16 cellular contexts compared by ENCODE assay signal in genomic region chr5:113749334-113749733, GRCh38.
A peak's percentile ranks its signal among the peaks of the same experiment; 100 is the strongest.
DNase-seq lines count a peak whose midpoint lies in the region; ATAC-seq, FAIRE-seq and TF ChIP-seq lines count a peak whose summit lies in the region.
"Had no signal": no experiment of that assay in that cellular context is flagged by ENCODE, and none has a peak within 500 bp of the region (broad histone marks: within the 10 kb centered on the region; RNA-seq: fewer than 3 reads in every experiment).

No MANE protein-coding gene starts in this region.

- no peaks in the 10 kb centered on the region for H3K36me3 Mint-ChIP-seq in chondrocyte (ENCODE audit: low read depth)

- H3K79me2 ChIP-seq in hepatocyte, result no peaks in the 10 kb centered on the region
- no peaks in the 10 kb centered on the region for H3K79me2 ChIP-seq in mesendoderm (ENCODE audit: control insufficient read depth, insufficient read depth, low read length)

- H3K4me1 ChIP-seq in RWPE2 (ENCODE audit: insufficient read depth, poor library complexity, severe bottlenecking) (peaks cover 13% of the 10 kb centered on the region), hepatocyte (ENCODE audit: insufficient read depth) (no peaks in the 10 kb centered on the region), mesendoderm (ENCODE audit: control insufficient read depth, low read depth, low read length) (no peaks in the 10 kb centered on the region), small intestine (ENCODE audit: control insufficient read depth in 2 of 2, insufficient read depth in 1 of 2, low read depth in 1 of 2, low read length in 1 of 2) (no peaks in the 10 kb centered on the region)
- H3K4me1 ChIP-seq: Caco-2 had no signal

- no peak overlapping the region for H3K4ac ChIP-seq in mesendoderm (ENCODE audit: low read depth, low read length)

- H3K4me1 Mint-ChIP-seq in chondrocyte (ENCODE audit: low read depth), result no peaks in the 10 kb centered on the region

- ATAC-seq in RWPE2 (ENCODE audit: low read depth), result peak; percentile 46; the same call in 2 of the 3 replicates

- in situ Hi-C loops in GM13977 (cut with MboI; ENCODE audit: low pct_unique_long_range_greater_than_20kb, low sequenced_read_pairs, unreplicated experiment), result no loop called here

- H3K4me3 ChIP-seq in RWPE2 (ENCODE audit: severe bottlenecking) (no peak overlapping the region), hepatocyte (no peak overlapping the region), mesendoderm (ENCODE audit: low read length) (no peak overlapping the region), small intestine (ENCODE audit: low read depth in 1 of 2, low read length in 2 of 2) (no peak overlapping the region)

- H3K9me2 ChIP-seq in hepatocyte (replicated peaks; ENCODE audit: insufficient read depth), result no peaks in the 10 kb centered on the region

- no peak overlapping the region for H2AFZ ChIP-seq in hepatocyte

- H3K27ac Mint-ChIP-seq in chondrocyte (ENCODE audit: unreplicated experiment), result no peak overlapping the region

- H3K9me3 ChIP-seq in RWPE2 (ENCODE audit: severe bottlenecking) (no peaks in the 10 kb centered on the region), hepatocyte (ENCODE audit: low read depth) (no peaks in the 10 kb centered on the region), small intestine (ENCODE audit: control insufficient read depth, low read depth) (no peaks in the 10 kb centered on the region)

- TF ChIP-seq CTCF in RWPE2 (IDR thresholded peaks at IDR 0.05; ENCODE audit: poor library complexity, severe bottlenecking) (no peak), hepatocyte (IDR thresholded peaks at IDR 0.05; ENCODE audit: poor library complexity) (no peak), chondrocyte (IDR thresholded peaks at IDR 0.05) (no peak), GM13977 (IDR thresholded peaks at IDR 0.05; ENCODE audit: extremely low read depth, insufficient read depth, missing control alignments) (no peak)

- H4K8ac ChIP-seq in mesendoderm (ENCODE audit: low read depth, low read length), result no peak overlapping the region

- H3K36me3 ChIP-seq in RWPE2 (ENCODE audit: low read depth) (no peaks in the 10 kb centered on the region), hepatocyte (replicated peaks; ENCODE audit: insufficient read depth, low read depth) (no peaks in the 10 kb centered on the region), mesendoderm (ENCODE audit: control insufficient read depth, insufficient read depth, low read length) (no peaks in the 10 kb centered on the region), small intestine (ENCODE audit: control insufficient read depth in 2 of 2, insufficient read depth in 2 of 2, low read length in 2 of 2) (no peaks in the 10 kb centered on the region)

- H3K56ac ChIP-seq in mesendoderm (ENCODE audit: low read length), result no peak overlapping the region

- H2BK120ac ChIP-seq in mesendoderm (ENCODE audit: low read depth, low read length), result no peak overlapping the region

- DNase-seq in DMS53 treated with DMSO at 0.1 percent for 48 hours (lab: John Stamatoyannopoulos, UW; ENCODE audit: unreplicated experiment) (peak; percentile 38), RWPE2 (ENCODE audit: low spot score) (no peak), hepatocyte (ENCODE audit: low spot score) (no peak), mesendoderm (peak; percentile 87), small intestine (no peak), chondrocyte (ENCODE audit: low spot score) (no peak), GM13977 (ENCODE audit: low spot score) (no peak)
- no peak for DNase-seq in effector CD4-positive, alpha-beta T cell
- DNase-seq: Caco-2, DMS79, KBM-7, NCI-H1092, NCI-H1694 treated with DMSO at 0.1 percent for 48 hours, NCI-H2171 treated with DMSO at 0.1 percent for 48 hours had no signal

- no peak overlapping the region for H4K5ac ChIP-seq in mesendoderm (ENCODE audit: low read length)

- no peak overlapping the region for H3K23ac ChIP-seq in mesendoderm (ENCODE audit: low read length)

- H3K27ac ChIP-seq in RWPE2 (ENCODE audit: poor library complexity, severe bottlenecking), result no peak overlapping the region
- peak overlapping the region; percentile 56 for H3K27ac ChIP-seq in hepatocyte
- no peak overlapping the region for H3K27ac ChIP-seq in mesendoderm (ENCODE audit: low read depth, low read length)
- no peak overlapping the region for H3K27ac ChIP-seq in small intestine (ENCODE audit: low read depth in 1 of 2, low read length in 1 of 2)

- H3K27me3 Mint-ChIP-seq in chondrocyte (ENCODE audit: low read depth), result peaks cover 2% of the 10 kb centered on the region

- no peak overlapping the region for H2BK5ac ChIP-seq in mesendoderm (ENCODE audit: low read length)

- H4K20me1 ChIP-seq in hepatocyte (ENCODE audit: insufficient read depth, poor library complexity, severe bottlenecking), result no peaks in the 10 kb centered on the region

- WGBS in hepatocyte (ENCODE audit: low lambda C conversion rate, missing lambda C conversion rate), result 83% methylated on average over 1 of the region's 1 CpG
- WGBS in mesendoderm (ENCODE audit: extremely low coverage, insufficient coverage, low lambda C conversion rate), result no CpG with 5 or more reads among the region's 1 CpG
- WGBS in small intestine, 3 donors, result 75 to 86% (median 79%) methylated on average over 1 of the region's 1 CpG

- no peak overlapping the region for H2BK15ac ChIP-seq in mesendoderm (replicated peaks; ENCODE audit: low read depth)

- H3K18ac ChIP-seq in mesendoderm (ENCODE audit: low read length), result no peak overlapping the region

- no peaks in the 10 kb centered on the region for H3K9me3 Mint-ChIP-seq in chondrocyte (ENCODE audit: low read depth)

- FAIRE-seq in small intestine (lab: Jason Lieb, UNC), result no peak
- FAIRE-seq: G401.6, GM12892 had no signal

- H3K4me3 Mint-ChIP-seq in chondrocyte (ENCODE audit: unreplicated experiment), result no peak overlapping the region

- H3K4me2 ChIP-seq in hepatocyte, result no peak overlapping the region
- no peak overlapping the region for H3K4me2 ChIP-seq in mesendoderm (ENCODE audit: low read length)

- H3K27me3 ChIP-seq in RWPE2 (ENCODE audit: insufficient read depth, poor library complexity, severe bottlenecking) (no peaks in the 10 kb centered on the region), hepatocyte (no peaks in the 10 kb centered on the region), mesendoderm (ENCODE audit: insufficient read depth, low read length, poor library complexity) (no peaks in the 10 kb centered on the region), small intestine (ENCODE audit: control insufficient read depth in 2 of 2, insufficient read depth in 2 of 2, low read length in 2 of 2) (no peaks in the 10 kb centered on the region)

- H2AK5ac ChIP-seq in mesendoderm (ENCODE audit: low read length), result no peak overlapping the region

- no peak overlapping the region for H3K9ac ChIP-seq in mesendoderm (ENCODE audit: low read length)

- no peaks in the 10 kb centered on the region for H3K79me1 ChIP-seq in mesendoderm (ENCODE audit: low read length)

Comparison
In these comparisons a context has a peak if more than half of its experiments do, and no peak if none do; other contexts are left out.
1. DNase-seq: peak in DMS53 treated with DMSO at 0.1 percent for 48 hours (single experiment) and mesendoderm (single experiment); none in RWPE2 (single experiment), hepatocyte (single experiment), effector CD4-positive, alpha-beta T cell (single experiment), small intestine (single experiment), chondrocyte (single experiment) and GM13977 (single experiment).